ENCODE assay signal across 20 cellular contexts in genomic region chr17:28958820-28959455, GRCh38. TPM values are rescaled to one million over a fixed set of nuclear protein-coding genes. Genes with fewer than 3 reads are reported as not detected.
A peak's percentile ranks its signal among the peaks of the same experiment; 100 is the strongest.
DNase-seq lines count a peak whose midpoint lies in the region; ATAC-seq and TF ChIP-seq lines count a peak whose summit lies in the region.
"Had no signal": no experiment of that assay in that cellular context is flagged by ENCODE, and none has a peak within 500 bp of the region (broad histone marks: within the 10 kb centered on the region; RNA-seq: fewer than 3 reads in every experiment).

No MANE protein-coding gene starts in this region.

- no peaks in the 10 kb centered on the region for H3K36me3 Mint-ChIP-seq in WTC11

- peaks cover 13% of the 10 kb centered on the region for H3K4me1 Mint-ChIP-seq in WTC11

- no peak overlapping the region for H3K27ac Mint-ChIP-seq in WTC11
- H3K27ac Mint-ChIP-seq: CD4-positive, alpha-beta T cell had no signal

- POLR2A ChIA-PET in WTC11 (lab: Charles Lee): no interaction called here

- DNase-seq in GM13976 (ENCODE audit: low spot score) (peak; percentile 4), WTC11 (ENCODE audit: low spot score) (peak; percentile 9), islet precursor cell (peak; percentile 51), posterior vena cava (ENCODE audit: low spot score) (peak; percentile 74), kidney glomerular epithelial cell (lab: John Stamatoyannopoulos, UW) (no peak)
- no peak for DNase-seq in activated naive CD4-positive, alpha-beta T cell treated with Interleukin-2 at 50 U/mL for 16 hours
- DNase-seq: CD4-positive, alpha-beta T cell; H9; KG1; MG63; NCI-H1417; NCI-H1694; NCI-H2029 treated with DMSO at 0.1 percent for 48 hours; NCI-H446 treated with DMSO at 0.1 percent for 48 hours; NCI-H526; PC-9 had no signal

- ATAC-seq in WTC11 (no peak), GM18909 (IDR thresholded peaks at IDR 0.05; ENCODE audit: poor library complexity, unreplicated experiment) (no peak), HG02840 (IDR thresholded peaks at IDR 0.05; ENCODE audit: low FRiP score, unreplicated experiment) (no peak)
- ATAC-seq: Right ventricle myocardium inferior had no signal

- intact Hi-C loops in posterior vena cava (cut with DNase I): no loop called here

- in situ Hi-C loops in GM13976 (cut with MboI; ENCODE audit: low sequenced_read_pairs, unreplicated experiment): no loop called here

- CTCF ChIA-PET in WTC11 (lab: Charles Lee): interaction anchor here (1.8 to 15.6 kb wide), 2 partner anchors 154 to 232 kb away, joined by 7 to 762 read pairs; partner anchors contain the start of gene TLCD1

- no peaks in the 10 kb centered on the region; the same call in 1 of the 2 replicates for H3K27me3 Mint-ChIP-seq in WTC11 (ENCODE audit: low read depth)

- no peak for TF ChIP-seq CTCF in GM13976 (IDR thresholded peaks at IDR 0.05; ENCODE audit: borderline replicate concordance, control extremely low read depth, extremely low read depth, insufficient read depth, missing control alignments)
- TF ChIP-seq CTCF in WTC11 (IDR thresholded peaks at IDR 0.05): no peak

- H3K4me3 Mint-ChIP-seq in WTC11: no peak overlapping the region
- H3K4me3 Mint-ChIP-seq: CD4-positive, alpha-beta T cell; H9 had no signal

- H3K9me3 Mint-ChIP-seq in WTC11: no peaks in the 10 kb centered on the region
- H3K9me3 Mint-ChIP-seq: CD4-positive, alpha-beta T cell; H9 had no signal

TF ChIP-seq in WTC11, 78 proteins besides CTCF, POLR2A, EP300 and RAD21 (continues in another document):
- no peak for TF ChIP-seq TCF7 (CRISPR knock-in tag; IDR thresholded peaks at IDR 0.05; ENCODE audit: low read depth)
- TF ChIP-seq, protein P1, sequence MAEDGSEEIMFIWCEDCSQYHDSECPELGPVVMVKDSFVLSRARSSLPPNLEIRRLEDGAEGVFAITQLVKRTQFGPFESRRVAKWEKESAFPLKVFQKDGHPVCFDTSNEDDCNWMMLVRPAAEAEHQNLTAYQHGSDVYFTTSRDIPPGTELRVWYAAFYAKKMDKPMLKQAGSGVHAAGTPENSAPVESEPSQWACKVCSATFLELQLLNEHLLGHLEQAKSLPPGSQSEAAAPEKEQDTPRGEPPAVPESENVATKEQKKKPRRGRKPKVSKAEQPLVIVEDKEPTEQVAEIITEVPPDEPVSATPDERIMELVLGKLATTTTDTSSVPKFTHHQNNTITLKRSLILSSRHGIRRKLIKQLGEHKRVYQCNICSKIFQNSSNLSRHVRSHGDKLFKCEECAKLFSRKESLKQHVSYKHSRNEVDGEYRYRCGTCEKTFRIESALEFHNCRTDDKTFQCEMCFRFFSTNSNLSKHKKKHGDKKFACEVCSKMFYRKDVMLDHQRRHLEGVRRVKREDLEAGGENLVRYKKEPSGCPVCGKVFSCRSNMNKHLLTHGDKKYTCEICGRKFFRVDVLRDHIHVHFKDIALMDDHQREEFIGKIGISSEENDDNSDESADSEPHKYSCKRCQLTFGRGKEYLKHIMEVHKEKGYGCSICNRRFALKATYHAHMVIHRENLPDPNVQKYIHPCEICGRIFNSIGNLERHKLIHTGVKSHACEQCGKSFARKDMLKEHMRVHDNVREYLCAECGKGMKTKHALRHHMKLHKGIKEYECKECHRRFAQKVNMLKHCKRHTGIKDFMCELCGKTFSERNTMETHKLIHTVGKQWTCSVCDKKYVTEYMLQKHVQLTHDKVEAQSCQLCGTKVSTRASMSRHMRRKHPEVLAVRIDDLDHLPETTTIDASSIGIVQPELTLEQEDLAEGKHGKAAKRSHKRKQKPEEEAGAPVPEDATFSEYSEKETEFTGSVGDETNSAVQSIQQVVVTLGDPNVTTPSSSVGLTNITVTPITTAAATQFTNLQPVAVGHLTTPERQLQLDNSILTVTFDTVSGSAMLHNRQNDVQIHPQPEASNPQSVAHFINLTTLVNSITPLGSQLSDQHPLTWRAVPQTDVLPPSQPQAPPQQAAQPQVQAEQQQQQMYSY (CRISPR knock-in tag; IDR thresholded peaks at IDR 0.05): no peak
- TF ChIP-seq, protein P2, sequence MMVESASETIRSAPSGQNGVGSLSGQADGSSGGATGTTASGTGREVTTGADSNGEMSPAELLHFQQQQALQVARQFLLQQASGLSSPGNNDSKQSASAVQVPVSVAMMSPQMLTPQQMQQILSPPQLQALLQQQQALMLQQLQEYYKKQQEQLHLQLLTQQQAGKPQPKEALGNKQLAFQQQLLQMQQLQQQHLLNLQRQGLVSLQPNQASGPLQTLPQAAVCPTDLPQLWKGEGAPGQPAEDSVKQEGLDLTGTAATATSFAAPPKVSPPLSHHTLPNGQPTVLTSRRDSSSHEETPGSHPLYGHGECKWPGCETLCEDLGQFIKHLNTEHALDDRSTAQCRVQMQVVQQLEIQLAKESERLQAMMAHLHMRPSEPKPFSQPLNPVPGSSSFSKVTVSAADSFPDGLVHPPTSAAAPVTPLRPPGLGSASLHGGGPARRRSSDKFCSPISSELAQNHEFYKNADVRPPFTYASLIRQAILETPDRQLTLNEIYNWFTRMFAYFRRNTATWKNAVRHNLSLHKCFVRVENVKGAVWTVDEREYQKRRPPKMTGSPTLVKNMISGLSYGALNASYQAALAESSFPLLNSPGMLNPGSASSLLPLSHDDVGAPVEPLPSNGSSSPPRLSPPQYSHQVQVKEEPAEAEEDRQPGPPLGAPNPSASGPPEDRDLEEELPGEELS (CRISPR knock-in tag; IDR thresholded peaks at IDR 0.05): no peak
- no peak for TF ChIP-seq NFATC4 (CRISPR knock-in tag; IDR thresholded peaks at IDR 0.05)
- TF ChIP-seq ATF3 (CRISPR knock-in tag; conservative IDR thresholded peaks at IDR 0.05): no peak
- TF ChIP-seq ZNF121 (CRISPR knock-in tag; IDR thresholded peaks at IDR 0.05): no peak
- no peak for TF ChIP-seq HMGA2 (CRISPR knock-in tag; IDR thresholded peaks at IDR 0.05)
- no peak for TF ChIP-seq JAZF1 (CRISPR knock-in tag; IDR thresholded peaks at IDR 0.05)
- no peak for TF ChIP-seq ZNF263 (CRISPR knock-in tag; IDR thresholded peaks at IDR 0.05; ENCODE audit: low read depth)
- TF ChIP-seq ZSCAN18 (CRISPR knock-in tag; IDR thresholded peaks at IDR 0.05): no peak
- TF ChIP-seq, protein P3, sequence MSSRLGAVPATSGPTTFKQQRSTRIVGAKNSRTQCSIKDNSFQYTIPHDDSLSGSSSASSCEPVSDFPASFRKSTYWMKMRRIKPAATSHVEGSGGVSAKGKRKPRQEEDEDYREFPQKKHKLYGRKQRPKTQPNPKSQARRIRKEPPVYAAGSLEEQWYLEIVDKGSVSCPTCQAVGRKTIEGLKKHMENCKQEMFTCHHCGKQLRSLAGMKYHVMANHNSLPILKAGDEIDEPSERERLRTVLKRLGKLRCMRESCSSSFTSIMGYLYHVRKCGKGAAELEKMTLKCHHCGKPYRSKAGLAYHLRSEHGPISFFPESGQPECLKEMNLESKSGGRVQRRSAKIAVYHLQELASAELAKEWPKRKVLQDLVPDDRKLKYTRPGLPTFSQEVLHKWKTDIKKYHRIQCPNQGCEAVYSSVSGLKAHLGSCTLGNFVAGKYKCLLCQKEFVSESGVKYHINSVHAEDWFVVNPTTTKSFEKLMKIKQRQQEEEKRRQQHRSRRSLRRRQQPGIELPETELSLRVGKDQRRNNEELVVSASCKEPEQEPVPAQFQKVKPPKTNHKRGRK (CRISPR knock-in tag; IDR thresholded peaks at IDR 0.05; ENCODE audit: borderline replicate concordance): no peak
- no peak for TF ChIP-seq NFYB (CRISPR knock-in tag; conservative IDR thresholded peaks at IDR 0.05; ENCODE audit: low read depth)
- no peak for TF ChIP-seq FOXJ3 (CRISPR knock-in tag; IDR thresholded peaks at IDR 0.05; ENCODE audit: borderline replicate concordance)
- no peak for TF ChIP-seq OVOL2 (CRISPR knock-in tag; IDR thresholded peaks at IDR 0.05; ENCODE audit: borderline replicate concordance)
- no peak for TF ChIP-seq CBFB (CRISPR knock-in tag; IDR thresholded peaks at IDR 0.05; ENCODE audit: low read depth)
- no peak for TF ChIP-seq FOXK1 (CRISPR knock-in tag; IDR thresholded peaks at IDR 0.05)
- TF ChIP-seq, protein P4, sequence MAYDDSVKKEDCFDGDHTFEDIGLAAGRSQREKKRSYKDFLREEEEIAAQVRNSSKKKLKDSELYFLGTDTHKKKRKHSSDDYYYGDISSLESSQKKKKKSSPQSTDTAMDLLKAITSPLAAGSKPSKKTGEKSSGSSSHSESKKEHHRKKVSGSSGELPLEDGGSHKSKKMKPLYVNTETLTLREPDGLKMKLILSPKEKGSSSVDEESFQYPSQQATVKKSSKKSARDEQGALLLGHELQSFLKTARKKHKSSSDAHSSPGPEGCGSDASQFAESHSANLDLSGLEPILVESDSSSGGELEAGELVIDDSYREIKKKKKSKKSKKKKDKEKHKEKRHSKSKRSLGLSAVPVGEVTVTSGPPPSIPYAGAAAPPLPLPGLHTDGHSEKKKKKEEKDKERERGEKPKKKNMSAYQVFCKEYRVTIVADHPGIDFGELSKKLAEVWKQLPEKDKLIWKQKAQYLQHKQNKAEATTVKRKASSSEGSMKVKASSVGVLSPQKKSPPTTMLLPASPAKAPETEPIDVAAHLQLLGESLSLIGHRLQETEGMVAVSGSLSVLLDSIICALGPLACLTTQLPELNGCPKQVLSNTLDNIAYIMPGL (CRISPR knock-in tag; IDR thresholded peaks at IDR 0.05): no peak

RNA-seq across cellular contexts. Expression of gene PHF12, which starts 7.6 kb away (rescaled TPM):
- total RNA-seq in WTC11 (2021) (57.7 to 69.8 TPM (median 61.3 TPM) in 3 replicates), posterior vena cava (10 to 100 TPM; 26.7 to 32.3 TPM)

RNA-seq across cellular contexts. Expression of gene SEZ6, which starts 46.9 kb away (rescaled TPM):
- total RNA-seq in WTC11 (2021) (1.4 to 3.0 TPM (median 1.6 TPM) in 3 replicates), posterior vena cava (not detected)
- total RNA-seq: PC-9, Right ventricle myocardium inferior, RPMI7951 had no signal

RNA-seq across cellular contexts. Expression of gene DHRS13, which starts 56.1 kb away (rescaled TPM):
- total RNA-seq in WTC11 (2021): 26.5 to 29.5 TPM (median 28.5 TPM) in 3 replicates
- 1 to 10 TPM; 3.7 to 4.0 TPM for total RNA-seq in posterior vena cava

Comparison
In these comparisons a context has a peak if more than half of its experiments do, and no peak if none do; other contexts are left out.
1. DNase-seq: peak in GM13976 (single experiment), WTC11 (single experiment), islet precursor cell (single experiment) and posterior vena cava (single experiment); none in activated naive CD4-positive, alpha-beta T cell treated with Interleukin-2 at 50 U/mL for 16 hours (single experiment) and kidney glomerular epithelial cell (single experiment).